In genomic region chr19:31448221-31448657, GRCh38 we compare ENCODE assay signal across 10 cellular contexts.
DNase-seq lines count a peak whose midpoint lies in the region; TF ChIP-seq lines count a peak whose summit lies in the region.
"Had no signal": no experiment of that assay in that cellular context is flagged by ENCODE, and none has a peak within 500 bp of the region (broad histone marks: within the 10 kb centered on the region; RNA-seq: fewer than 3 reads in every experiment).

No MANE protein-coding gene starts in this region.

- H3F3A ChIP-seq in PC-9 (ENCODE audit: insufficient read depth, low read depth): no peaks in the 10 kb centered on the region

- no TSS peak for BruUV-seq in PC-9 (replicated peaks; lab: Mats Ljungman, UMichigan)

- H3K27me3 ChIP-seq in BJ (ENCODE audit: control insufficient read depth, insufficient read depth, low read length): no peaks in the 10 kb centered on the region
- no peaks in the 10 kb centered on the region for H3K27me3 ChIP-seq in osteoblast (ENCODE audit: insufficient read depth, low read length)
- H3K27me3 ChIP-seq in PC-9 (ENCODE audit: insufficient read depth, low read depth): no peaks in the 10 kb centered on the region

- H3K27ac Mint-ChIP-seq in chondrocyte (ENCODE audit: unreplicated experiment): no peak overlapping the region
- H3K27ac Mint-ChIP-seq: activated CD4-positive, alpha-beta memory T cell treated with anti-CD3 and anti-CD28 coated beads, Interleukin-2, amount 10 ng/mL, durations not matched to agents 7 days and 5 days had no signal

- intact Hi-C loops in PC-9 (cut with micrococcal nuclease; ENCODE audit: unreplicated experiment): no loop called here

- H4K20me1 ChIP-seq in osteoblast (ENCODE audit: insufficient read depth, low read length) (no peaks in the 10 kb centered on the region), PC-9 (ENCODE audit: insufficient read depth) (no peaks in the 10 kb centered on the region)

- H3K9me3 ChIP-seq in osteoblast (ENCODE audit: low read depth, low read length): no peaks in the 10 kb centered on the region
- H3K9me3 ChIP-seq in PC-9 (ENCODE audit: insufficient read depth, low read depth): no peaks in the 10 kb centered on the region

- no peak overlapping the region for H3K27ac ChIP-seq in osteoblast (ENCODE audit: low read depth, low read length)
- no peak overlapping the region for H3K27ac ChIP-seq in PC-9

- peak overlapping the region; percentile 17 for H3K4me2 ChIP-seq in osteoblast (ENCODE audit: insufficient read depth, low read length)
- H3K4me2 ChIP-seq in PC-9: no peak overlapping the region

- H3K27me3 Mint-ChIP-seq in chondrocyte (ENCODE audit: low read depth): peaks cover 19% of the 10 kb centered on the region
- H3K27me3 Mint-ChIP-seq: activated CD4-positive, alpha-beta memory T cell treated with anti-CD3 and anti-CD28 coated beads, Interleukin-2, amount 10 ng/mL, durations not matched to agents 7 days and 5 days had no signal

- peaks cover 7% of the 10 kb centered on the region for H3K4me1 ChIP-seq in osteoblast (ENCODE audit: insufficient read depth, low read length)
- H3K4me1 ChIP-seq in PC-9 (replicated peaks; ENCODE audit: insufficient read depth): no peaks in the 10 kb centered on the region

- TF ChIP-seq CTCF in BJ (IDR thresholded peaks at IDR 0.05; ENCODE audit: insufficient read depth, low read depth, low read length) (no peak), osteoblast (IDR thresholded peaks at IDR 0.05; ENCODE audit: extremely low read depth, low read depth, low read length) (no peak), GM13976 (IDR thresholded peaks at IDR 0.05; ENCODE audit: borderline replicate concordance, control extremely low read depth, extremely low read depth, insufficient read depth, missing control alignments) (no peak), PC-9 (conservative IDR thresholded peaks at IDR 0.05) (no peak), chondrocyte (IDR thresholded peaks at IDR 0.05) (no peak)

- H3K36me3 Mint-ChIP-seq in chondrocyte (ENCODE audit: low read depth): no peaks in the 10 kb centered on the region

- no peaks in the 10 kb centered on the region for H3K9me2 ChIP-seq in PC-9 (ENCODE audit: insufficient read depth)

- CTCF ChIA-PET in BJ (lab: Yijun Ruan, JAX): no interaction called here
- CTCF ChIA-PET in PC-9 (lab: Charles Lee): no interaction called here

- no peak overlapping the region for H2AFZ ChIP-seq in osteoblast (ENCODE audit: low read length)
- H2AFZ ChIP-seq in PC-9: no peak overlapping the region

- H3K79me2 ChIP-seq in osteoblast (ENCODE audit: insufficient read depth, low read length) (no peaks in the 10 kb centered on the region), PC-9 (ENCODE audit: low read depth) (no peaks in the 10 kb centered on the region)

- no peak overlapping the region for H3K4me3 ChIP-seq in BJ (ENCODE audit: low read depth, low read length)
- no peak overlapping the region for H3K4me3 ChIP-seq in osteoblast (ENCODE audit: insufficient read depth, low read length)
- no peak overlapping the region for H3K4me3 ChIP-seq in PC-9

- peaks cover 15% of the 10 kb centered on the region for H3K9me3 Mint-ChIP-seq in chondrocyte (ENCODE audit: low read depth)
- H3K9me3 Mint-ChIP-seq: activated CD4-positive, alpha-beta memory T cell treated with anti-CD3 and anti-CD28 coated beads, Interleukin-2, amount 10 ng/mL, durations not matched to agents 7 days and 5 days had no signal

- H3K4me3 Mint-ChIP-seq in chondrocyte (ENCODE audit: unreplicated experiment): no peak overlapping the region
- H3K4me3 Mint-ChIP-seq: activated CD4-positive, alpha-beta memory T cell treated with anti-CD3 and anti-CD28 coated beads, Interleukin-2, amount 10 ng/mL, durations not matched to agents 7 days and 5 days had no signal

- DNase-seq in BJ (ENCODE audit: low read depth) (peak; percentile 46), NCI-H2196 treated with DMSO at 0.1 percent for 48 hours (lab: John Stamatoyannopoulos, UW; ENCODE audit: unreplicated experiment) (peak; percentile 48), fibroblast of the conjunctiva (ENCODE audit: low read depth) (peak; percentile 28), osteoblast (ENCODE audit: insufficient read length, low spot score, missing footprints) (no peak), GM13976 (ENCODE audit: low spot score) (no peak), PC-9 (no peak), NCI-H510A treated with DMSO at 0.1 percent for 48 hours (lab: John Stamatoyannopoulos, UW) (no peak), chondrocyte (ENCODE audit: low spot score) (no peak)
- DNase-seq: activated CD4-positive, alpha-beta memory T cell treated with anti-CD3 and anti-CD28 coated beads, Interleukin-2, amount 10 ng/mL, durations not matched to agents 7 days and 5 days; GF-D8 had no signal

- H3K36me3 ChIP-seq in BJ (ENCODE audit: control insufficient read depth, insufficient read depth, low read length) (no peaks in the 10 kb centered on the region), osteoblast (ENCODE audit: insufficient read depth, low read length) (no peaks in the 10 kb centered on the region), PC-9 (ENCODE audit: low read depth) (no peaks in the 10 kb centered on the region)

- H3K4me1 Mint-ChIP-seq in chondrocyte (ENCODE audit: low read depth): no peaks in the 10 kb centered on the region
- H3K4me1 Mint-ChIP-seq: activated CD4-positive, alpha-beta memory T cell treated with anti-CD3 and anti-CD28 coated beads, Interleukin-2, amount 10 ng/mL, durations not matched to agents 7 days and 5 days had no signal

- in situ Hi-C loops in GM13976 (cut with MboI; ENCODE audit: low sequenced_read_pairs, unreplicated experiment): no loop called here

- POLR2A ChIA-PET in BJ (lab: Charles Lee) (no interaction called here), PC-9 (lab: Charles Lee; ENCODE audit: unreplicated experiment) (no interaction called here)

Comparison
In these comparisons a context has a peak if more than half of its experiments do, and no peak if none do; other contexts are left out.
1. DNase-seq: peak in BJ (single experiment), NCI-H2196 treated with DMSO at 0.1 percent for 48 hours (single experiment) and fibroblast of the conjunctiva (single experiment); none in osteoblast (single experiment), GM13976 (single experiment), PC-9 (0 of 2), NCI-H510A treated with DMSO at 0.1 percent for 48 hours (single experiment) and chondrocyte (single experiment).